In genomic region chr5:177447066-177447610, GRCh38 we compare ENCODE assay signal across 1 cellular context.
A peak's percentile ranks its signal among the peaks of the same experiment; 100 is the strongest.
TF ChIP-seq lines count a peak whose summit lies in the region.

No MANE protein-coding gene starts in this region.

TF ChIP-seq in HepG2, 621 proteins besides CTCF, POLR2A, EP300 and RAD21 (continues in another document):
- TF ChIP-seq CAMTA2 (CRISPR knock-in tag; IDR thresholded peaks at IDR 0.05; ENCODE audit: borderline replicate concordance) (no peak), ZC3H4 (CRISPR knock-in tag; IDR thresholded peaks at IDR 0.05; ENCODE audit: borderline replicate concordance) (peak; percentile 19; the same call in 1 of the 2 replicates), THRA (CRISPR knock-in tag; IDR thresholded peaks at IDR 0.05; ENCODE audit: borderline replicate concordance) (no peak), SOX6 (IDR thresholded peaks at IDR 0.05) (no peak), SOX6 (CRISPR knock-in tag; IDR thresholded peaks at IDR 0.05) (no peak), ATRX (CRISPR knock-in tag; IDR thresholded peaks at IDR 0.05; ENCODE audit: borderline replicate concordance) (no peak), MAFK (conservative IDR thresholded peaks at IDR 0.05 in 1 of 2, IDR thresholded peaks at IDR 0.05 in 1 of 2; ENCODE audit: low read length in 2 of 2) (no peak), ATF6 (CRISPR knock-in tag; conservative IDR thresholded peaks at IDR 0.05) (no peak), HDAC1 (CRISPR knock-in tag; IDR thresholded peaks at IDR 0.05) (peak; percentile 26; the same call in 1 of the 2 replicates), SIN3A (IDR thresholded peaks at IDR 0.05; ENCODE audit: borderline replicate concordance, low read depth, low read length) (peak; percentile 4; the same call in 1 of the 2 replicates), RFX3 (CRISPR knock-in tag; IDR thresholded peaks at IDR 0.05) (peak; percentile 78), ATF5 (CRISPR knock-in tag; IDR thresholded peaks at IDR 0.05; ENCODE audit: low read depth) (no peak), ZNF546 (CRISPR knock-in tag; conservative IDR thresholded peaks at IDR 0.05) (no peak), HES4 (CRISPR knock-in tag; IDR thresholded peaks at IDR 0.05; ENCODE audit: borderline replicate concordance) (0 out of 2 replicates have a peak, but pooled peaks have one; percentile 4), HNRNPK (IDR thresholded peaks at IDR 0.05; ENCODE audit: low read depth, low read length, poor library complexity, severe bottlenecking) (peak; percentile 83), TRIM22 (IDR thresholded peaks at IDR 0.05) (no peak), ZIK1 (CRISPR knock-in tag; IDR thresholded peaks at IDR 0.05; ENCODE audit: borderline replicate concordance, low read depth) (no peak), NBN (conservative IDR thresholded peaks at IDR 0.05) (no peak), ZNF563 (CRISPR knock-in tag; IDR thresholded peaks at IDR 0.05) (0 out of 2 replicates have a peak, but pooled peaks have one; percentile 57), ZNF572 (CRISPR knock-in tag; IDR thresholded peaks at IDR 0.05) (no peak), ZNF549 (CRISPR knock-in tag; IDR thresholded peaks at IDR 0.05) (no peak), NONO (IDR thresholded peaks at IDR 0.05) (no peak), NONO (CRISPR knock-in tag; conservative IDR thresholded peaks at IDR 0.05) (0 out of 2 replicates have a peak, but pooled peaks have one; percentile 30), SRSF1 (optimal IDR thresholded peaks at IDR 0.05; ENCODE audit: low read depth, low read length) (peak; percentile 6), PHF8 (CRISPR knock-in tag; IDR thresholded peaks at IDR 0.05) (no peak), ETV5 (CRISPR knock-in tag; IDR thresholded peaks at IDR 0.05; ENCODE audit: borderline replicate concordance) (0 out of 2 replicates have a peak, but pooled peaks have one; percentile 19), RBFOX2 (IDR thresholded peaks at IDR 0.05; ENCODE audit: low read depth, low read length) (peak; percentile 15), ARID3A (IDR thresholded peaks at IDR 0.05; ENCODE audit: low read depth, low read length) (no peak), MXI1 (IDR thresholded peaks at IDR 0.05; ENCODE audit: borderline replicate concordance, low read depth, low read length) (peak; percentile 74; the same call in 1 of the 3 replicates), YY1 (IDR thresholded peaks at IDR 0.05; ENCODE audit: insufficient read depth, insufficient replicate concordance, low read depth, low read length) (no peak), SAP130 (CRISPR knock-in tag; IDR thresholded peaks at IDR 0.05; ENCODE audit: low read depth) (0 out of 2 replicates have a peak, but pooled peaks have one; percentile 10), HOXA9 (CRISPR knock-in tag; IDR thresholded peaks at IDR 0.05; ENCODE audit: borderline replicate concordance) (0 out of 2 replicates have a peak, but pooled peaks have one; percentile 10), GRHL1 (CRISPR knock-in tag; conservative IDR thresholded peaks at IDR 0.05) (no peak), ZFP82 (CRISPR knock-in tag; IDR thresholded peaks at IDR 0.05; ENCODE audit: borderline replicate concordance) (peak; percentile 73; the same call in 1 of the 2 replicates), MBNL3 (CRISPR knock-in tag; conservative IDR thresholded peaks at IDR 0.05) (no peak), WIZ (CRISPR knock-in tag; IDR thresholded peaks at IDR 0.05) (no peak), DR1 (CRISPR knock-in tag; IDR thresholded peaks at IDR 0.05) (no peak), ZNF556 (CRISPR knock-in tag; IDR thresholded peaks at IDR 0.05; ENCODE audit: borderline replicate concordance) (no peak), RFX1 (IDR thresholded peaks at IDR 0.05) (peak; percentile 71), ZSCAN21 (CRISPR knock-in tag; IDR thresholded peaks at IDR 0.05; ENCODE audit: borderline replicate concordance) (no peak), PPARG (CRISPR knock-in tag; conservative IDR thresholded peaks at IDR 0.05) (no peak), ZNF446 (CRISPR knock-in tag; IDR thresholded peaks at IDR 0.05) (0 out of 2 replicates have a peak, but pooled peaks have one; percentile 59), TRIM24 (CRISPR knock-in tag; IDR thresholded peaks at IDR 0.05) (no peak), ZBTB20 (CRISPR knock-in tag; IDR thresholded peaks at IDR 0.05; ENCODE audit: borderline replicate concordance, low read depth) (no peak), FOXO1 (CRISPR knock-in tag; IDR thresholded peaks at IDR 0.05) (0 out of 2 replicates have a peak, but pooled peaks have one; percentile 21), SAFB2 (CRISPR knock-in tag; IDR thresholded peaks at IDR 0.05; ENCODE audit: borderline replicate concordance, low read depth) (no peak; the same call in 1 of the 2 replicates), HOXD1 (CRISPR knock-in tag; IDR thresholded peaks at IDR 0.05) (peak; percentile 11; the same call in 1 of the 2 replicates), PLSCR1 (CRISPR knock-in tag; IDR thresholded peaks at IDR 0.05; ENCODE audit: borderline replicate concordance) (no peak)
- TF ChIP-seq, protein P1, sequence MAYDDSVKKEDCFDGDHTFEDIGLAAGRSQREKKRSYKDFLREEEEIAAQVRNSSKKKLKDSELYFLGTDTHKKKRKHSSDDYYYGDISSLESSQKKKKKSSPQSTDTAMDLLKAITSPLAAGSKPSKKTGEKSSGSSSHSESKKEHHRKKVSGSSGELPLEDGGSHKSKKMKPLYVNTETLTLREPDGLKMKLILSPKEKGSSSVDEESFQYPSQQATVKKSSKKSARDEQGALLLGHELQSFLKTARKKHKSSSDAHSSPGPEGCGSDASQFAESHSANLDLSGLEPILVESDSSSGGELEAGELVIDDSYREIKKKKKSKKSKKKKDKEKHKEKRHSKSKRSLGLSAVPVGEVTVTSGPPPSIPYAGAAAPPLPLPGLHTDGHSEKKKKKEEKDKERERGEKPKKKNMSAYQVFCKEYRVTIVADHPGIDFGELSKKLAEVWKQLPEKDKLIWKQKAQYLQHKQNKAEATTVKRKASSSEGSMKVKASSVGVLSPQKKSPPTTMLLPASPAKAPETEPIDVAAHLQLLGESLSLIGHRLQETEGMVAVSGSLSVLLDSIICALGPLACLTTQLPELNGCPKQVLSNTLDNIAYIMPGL (CRISPR knock-in tag; IDR thresholded peaks at IDR 0.05; ENCODE audit: borderline replicate concordance in 1 of 2, low read depth in 1 of 2): no peak
- TF ChIP-seq, protein P2, sequence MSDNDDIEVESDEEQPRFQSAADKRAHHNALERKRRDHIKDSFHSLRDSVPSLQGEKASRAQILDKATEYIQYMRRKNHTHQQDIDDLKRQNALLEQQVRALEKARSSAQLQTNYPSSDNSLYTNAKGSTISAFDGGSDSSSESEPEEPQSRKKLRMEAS (IDR thresholded peaks at IDR 0.05): peak; percentile 71
- TF ChIP-seq, protein P3, sequence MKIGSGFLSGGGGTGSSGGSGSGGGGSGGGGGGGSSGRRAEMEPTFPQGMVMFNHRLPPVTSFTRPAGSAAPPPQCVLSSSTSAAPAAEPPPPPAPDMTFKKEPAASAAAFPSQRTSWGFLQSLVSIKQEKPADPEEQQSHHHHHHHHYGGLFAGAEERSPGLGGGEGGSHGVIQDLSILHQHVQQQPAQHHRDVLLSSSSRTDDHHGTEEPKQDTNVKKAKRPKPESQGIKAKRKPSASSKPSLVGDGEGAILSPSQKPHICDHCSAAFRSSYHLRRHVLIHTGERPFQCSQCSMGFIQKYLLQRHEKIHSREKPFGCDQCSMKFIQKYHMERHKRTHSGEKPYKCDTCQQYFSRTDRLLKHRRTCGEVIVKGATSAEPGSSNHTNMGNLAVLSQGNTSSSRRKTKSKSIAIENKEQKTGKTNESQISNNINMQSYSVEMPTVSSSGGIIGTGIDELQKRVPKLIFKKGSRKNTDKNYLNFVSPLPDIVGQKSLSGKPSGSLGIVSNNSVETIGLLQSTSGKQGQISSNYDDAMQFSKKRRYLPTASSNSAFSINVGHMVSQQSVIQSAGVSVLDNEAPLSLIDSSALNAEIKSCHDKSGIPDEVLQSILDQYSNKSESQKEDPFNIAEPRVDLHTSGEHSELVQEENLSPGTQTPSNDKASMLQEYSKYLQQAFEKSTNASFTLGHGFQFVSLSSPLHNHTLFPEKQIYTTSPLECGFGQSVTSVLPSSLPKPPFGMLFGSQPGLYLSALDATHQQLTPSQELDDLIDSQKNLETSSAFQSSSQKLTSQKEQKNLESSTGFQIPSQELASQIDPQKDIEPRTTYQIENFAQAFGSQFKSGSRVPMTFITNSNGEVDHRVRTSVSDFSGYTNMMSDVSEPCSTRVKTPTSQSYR (CRISPR knock-in tag; IDR thresholded peaks at IDR 0.05; ENCODE audit: borderline replicate concordance): peak; percentile 59; the same call in 1 of the 2 replicates
